Comparison of ENCODE assay signal across 1 cellular context in genomic region chr2:152200101-152200500, GRCh38.
TF ChIP-seq lines count a peak whose summit lies in the region.

No MANE protein-coding gene starts in this region.

TF ChIP-seq in SK-N-SH treated with all-trans-retinoic acid at 6 μM for 48 hours, 23 proteins besides CTCF, POLR2A, EP300 and RAD21 (continued from another document):
- TF ChIP-seq TSHZ2 (CRISPR knock-in tag; IDR thresholded peaks at IDR 0.05) = no peak
